In genomic region chr2:191421950-191422349, GRCh38 we compare ENCODE assay signal across 17 cellular contexts.
DNase-seq lines count a peak whose midpoint lies in the region; ATAC-seq and TF ChIP-seq lines count a peak whose summit lies in the region.
"Had no signal": no experiment of that assay in that cellular context is flagged by ENCODE, and none has a peak within 500 bp of the region (broad histone marks: within the 10 kb centered on the region; RNA-seq: fewer than 3 reads in every experiment).

No MANE protein-coding gene starts in this region.

- H3K36me3 Mint-ChIP-seq in activated CD8-positive, alpha-beta memory T cell treated with anti-CD3 and anti-CD28 coated beads, Interleukin-2, amount 10 ng/mL, durations not matched to agents 7 days and 5 days = no peaks in the 10 kb centered on the region
- H3K36me3 Mint-ChIP-seq in activated CD8-positive, alpha-beta T cell treated with anti-CD3 and anti-CD28 coated beads for 36 hours (ENCODE audit: low read depth) = peaks cover 4% of the 10 kb centered on the region
- no peaks in the 10 kb centered on the region for H3K36me3 Mint-ChIP-seq in immature natural killer cell
- H3K36me3 Mint-ChIP-seq in stimulated activated naive B cell treated with anti-CD40 and anti-IgM and Interleukin-4, amounts not matched to agents 10 μg/mL and 1 μg/mL and 100 μg/mL, for 72 hours = no peaks in the 10 kb centered on the region

- CTCF ChIA-PET in activated CD8-positive, alpha-beta memory T cell treated with anti-CD3 and anti-CD28 coated beads, Interleukin-2, amount 10 ng/mL, durations not matched to agents 7 days and 5 days (lab: Charles Lee) = interaction anchor here (0.8 kb wide), 1 partner anchor 266 kb away, joined by 3 read pairs; no protein-coding TSS in a partner anchor
- CTCF ChIA-PET in activated CD8-positive, alpha-beta T cell treated with anti-CD3 and anti-CD28 coated beads for 36 hours (lab: Charles Lee) = no interaction called here

- no peak for DNase-seq in activated CD8-positive, alpha-beta memory T cell treated with anti-CD3 and anti-CD28 coated beads, Interleukin-2, amount 10 ng/mL, durations not matched to agents 7 days and 5 days
- no peak for DNase-seq in activated CD8-positive, alpha-beta memory T cell treated with anti-CD3 and anti-CD28 coated beads, Interleukin-2, amount 50 U/mL, for 4 hours
- DNase-seq in activated CD8-positive, alpha-beta T cell treated with anti-CD3 and anti-CD28 coated beads for 36 hours = peak; percentile 30
- DNase-seq in immature natural killer cell = peak; percentile 35 to 52 (median 43)
- no peak for DNase-seq in stimulated activated naive B cell treated with anti-CD40 and anti-IgM and Interleukin-4, amounts not matched to agents 10 μg/mL and 1 μg/mL and 100 μg/mL, for 72 hours
- DNase-seq: COR-L47, MG63, NCI-H1417 treated with DMSO at 0.1 percent for 48 hours, NCI-H2029, NCI-H2171 treated with DMSO at 0.1 percent for 48 hours, NCI-H82, Right ventricle myocardium superior had no signal

- peak; percentile 88 for ATAC-seq in activated CD8-positive, alpha-beta memory T cell treated with anti-CD3 and anti-CD28 coated beads, Interleukin-2, amount 10 ng/mL, durations not matched to agents 7 days and 5 days
- peak; percentile 79 for ATAC-seq in activated CD8-positive, alpha-beta T cell treated with anti-CD3 and anti-CD28 coated beads for 36 hours
- peak; percentile 42 to 59 for ATAC-seq in stimulated activated naive B cell treated with anti-CD40 and anti-IgM and Interleukin-4, amounts not matched to agents 10 μg/mL and 1 μg/mL and 100 μg/mL, for 72 hours (replicated peaks)
- ATAC-seq in GM21717 (IDR thresholded peaks at IDR 0.05; ENCODE audit: unreplicated experiment) (no peak), SK-N-SH treated with all-trans-retinoic acid at 6 μM for 48 hours (no peak), HG03039 (IDR thresholded peaks at IDR 0.05; ENCODE audit: unreplicated experiment) (no peak)
- ATAC-seq: HCT116, Panc1 had no signal

- peaks cover 7% of the 10 kb centered on the region for H3K4me1 Mint-ChIP-seq in activated CD8-positive, alpha-beta memory T cell treated with anti-CD3 and anti-CD28 coated beads, Interleukin-2, amount 10 ng/mL, durations not matched to agents 7 days and 5 days
- H3K4me1 Mint-ChIP-seq in activated CD8-positive, alpha-beta T cell treated with anti-CD3 and anti-CD28 coated beads for 36 hours (ENCODE audit: low read depth) = peaks cover 2% of the 10 kb centered on the region
- peaks cover 7 to 10% of the 10 kb centered on the region in 2 donors for H3K4me1 Mint-ChIP-seq in immature natural killer cell
- peaks cover 2 to 4% of the 10 kb centered on the region in 2 donors for H3K4me1 Mint-ChIP-seq in stimulated activated naive B cell treated with anti-CD40 and anti-IgM and Interleukin-4, amounts not matched to agents 10 μg/mL and 1 μg/mL and 100 μg/mL, for 72 hours

- POLR2A ChIA-PET in activated CD8-positive, alpha-beta T cell treated with anti-CD3 and anti-CD28 coated beads for 36 hours (lab: Charles Lee) = no interaction called here

- TF ChIP-seq CTCF in activated CD8-positive, alpha-beta T cell treated with anti-CD3 and anti-CD28 coated beads for 36 hours (IDR thresholded peaks at IDR 0.05) = no peak

- no peak overlapping the region for H3K4me3 Mint-ChIP-seq in activated CD8-positive, alpha-beta memory T cell treated with anti-CD3 and anti-CD28 coated beads, Interleukin-2, amount 10 ng/mL, durations not matched to agents 7 days and 5 days
- H3K4me3 Mint-ChIP-seq in activated CD8-positive, alpha-beta T cell treated with anti-CD3 and anti-CD28 coated beads for 36 hours = no peak overlapping the region
- H3K4me3 Mint-ChIP-seq in immature natural killer cell = peak overlapping the region in 1 of 5 donors; percentile 63
- H3K4me3 Mint-ChIP-seq in stimulated activated naive B cell treated with anti-CD40 and anti-IgM and Interleukin-4, amounts not matched to agents 10 μg/mL and 1 μg/mL and 100 μg/mL, for 72 hours = no peak overlapping the region

- H3K27me3 Mint-ChIP-seq in activated CD8-positive, alpha-beta memory T cell treated with anti-CD3 and anti-CD28 coated beads, Interleukin-2, amount 10 ng/mL, durations not matched to agents 7 days and 5 days = no peaks in the 10 kb centered on the region
- no peaks in the 10 kb centered on the region for H3K27me3 Mint-ChIP-seq in activated CD8-positive, alpha-beta T cell treated with anti-CD3 and anti-CD28 coated beads for 36 hours
- H3K27me3 Mint-ChIP-seq in immature natural killer cell (ENCODE audit: low read depth in 3 of 3) = no peaks in the 10 kb centered on the region
- no peaks in the 10 kb centered on the region for H3K27me3 Mint-ChIP-seq in stimulated activated naive B cell treated with anti-CD40 and anti-IgM and Interleukin-4, amounts not matched to agents 10 μg/mL and 1 μg/mL and 100 μg/mL, for 72 hours

- intact Hi-C loops in activated CD8-positive, alpha-beta T cell treated with anti-CD3 and anti-CD28 coated beads for 36 hours (cut with micrococcal nuclease) = no loop called here

- no peaks in the 10 kb centered on the region for H3K9me3 Mint-ChIP-seq in activated CD8-positive, alpha-beta memory T cell treated with anti-CD3 and anti-CD28 coated beads, Interleukin-2, amount 10 ng/mL, durations not matched to agents 7 days and 5 days (ENCODE audit: low read depth)
- no peaks in the 10 kb centered on the region for H3K9me3 Mint-ChIP-seq in activated CD8-positive, alpha-beta T cell treated with anti-CD3 and anti-CD28 coated beads for 36 hours
- no peaks in the 10 kb centered on the region for H3K9me3 Mint-ChIP-seq in immature natural killer cell
- H3K9me3 Mint-ChIP-seq in stimulated activated naive B cell treated with anti-CD40 and anti-IgM and Interleukin-4, amounts not matched to agents 10 μg/mL and 1 μg/mL and 100 μg/mL, for 72 hours = no peaks in the 10 kb centered on the region

- no peak overlapping the region for H3K27ac Mint-ChIP-seq in activated CD8-positive, alpha-beta memory T cell treated with anti-CD3 and anti-CD28 coated beads, Interleukin-2, amount 10 ng/mL, durations not matched to agents 7 days and 5 days
- H3K27ac Mint-ChIP-seq in activated CD8-positive, alpha-beta T cell treated with anti-CD3 and anti-CD28 coated beads for 36 hours = no peak overlapping the region
- H3K27ac Mint-ChIP-seq in immature natural killer cell = peak overlapping the region in 1 of 6 donors; percentile 11
- no peak overlapping the region for H3K27ac Mint-ChIP-seq in stimulated activated naive B cell treated with anti-CD40 and anti-IgM and Interleukin-4, amounts not matched to agents 10 μg/mL and 1 μg/mL and 100 μg/mL, for 72 hours

TF ChIP-seq in SK-N-SH treated with all-trans-retinoic acid at 6 μM for 48 hours, 23 proteins besides CTCF, POLR2A, EP300 and RAD21:
- no peak for TF ChIP-seq CREB5 (CRISPR knock-in tag; IDR thresholded peaks at IDR 0.05; ENCODE audit: low read depth)
- no peak for TF ChIP-seq ZNF70 (CRISPR knock-in tag; IDR thresholded peaks at IDR 0.05)
- no peak for TF ChIP-seq CSDC2 (CRISPR knock-in tag; IDR thresholded peaks at IDR 0.05)
- no peak for TF ChIP-seq TSHZ2 (CRISPR knock-in tag; IDR thresholded peaks at IDR 0.05)
- TF ChIP-seq PPARA (CRISPR knock-in tag; IDR thresholded peaks at IDR 0.05; ENCODE audit: borderline replicate concordance) = no peak
- no peak for TF ChIP-seq ZNF565 (CRISPR knock-in tag; conservative IDR thresholded peaks at IDR 0.05; ENCODE audit: low read depth)
- TF ChIP-seq ZFP30 (CRISPR knock-in tag; IDR thresholded peaks at IDR 0.05) = no peak
- TF ChIP-seq TOX (CRISPR knock-in tag; IDR thresholded peaks at IDR 0.05; ENCODE audit: borderline replicate concordance) = no peak
- no peak for TF ChIP-seq ZNF8 (CRISPR knock-in tag; IDR thresholded peaks at IDR 0.05)
- TF ChIP-seq GLIS3 (CRISPR knock-in tag; IDR thresholded peaks at IDR 0.05) = no peak

Comparison
In these comparisons a context has a peak if more than half of its experiments do, and no peak if none do; other contexts are left out.
1. ATAC-seq: peak in activated CD8-positive, alpha-beta memory T cell treated with anti-CD3 and anti-CD28 coated beads, Interleukin-2, amount 10 ng/mL, durations not matched to agents 7 days and 5 days (single experiment), activated CD8-positive, alpha-beta T cell treated with anti-CD3 and anti-CD28 coated beads for 36 hours (single experiment) and stimulated activated naive B cell treated with anti-CD40 and anti-IgM and Interleukin-4, amounts not matched to agents 10 μg/mL and 1 μg/mL and 100 μg/mL, for 72 hours (2 of 2); none in GM21717 (single experiment), SK-N-SH treated with all-trans-retinoic acid at 6 μM for 48 hours (single experiment) and HG03039 (single experiment).
2. DNase-seq: peak in activated CD8-positive, alpha-beta T cell treated with anti-CD3 and anti-CD28 coated beads for 36 hours (single experiment) and immature natural killer cell (3 of 3); none in activated CD8-positive, alpha-beta memory T cell treated with anti-CD3 and anti-CD28 coated beads, Interleukin-2, amount 10 ng/mL, durations not matched to agents 7 days and 5 days (single experiment), activated CD8-positive, alpha-beta memory T cell treated with anti-CD3 and anti-CD28 coated beads, Interleukin-2, amount 50 U/mL, for 4 hours (single experiment) and stimulated activated naive B cell treated with anti-CD40 and anti-IgM and Interleukin-4, amounts not matched to agents 10 μg/mL and 1 μg/mL and 100 μg/mL, for 72 hours (single experiment).